15 cellular contexts compared by ENCODE assay signal in the genomic region with DNA sequence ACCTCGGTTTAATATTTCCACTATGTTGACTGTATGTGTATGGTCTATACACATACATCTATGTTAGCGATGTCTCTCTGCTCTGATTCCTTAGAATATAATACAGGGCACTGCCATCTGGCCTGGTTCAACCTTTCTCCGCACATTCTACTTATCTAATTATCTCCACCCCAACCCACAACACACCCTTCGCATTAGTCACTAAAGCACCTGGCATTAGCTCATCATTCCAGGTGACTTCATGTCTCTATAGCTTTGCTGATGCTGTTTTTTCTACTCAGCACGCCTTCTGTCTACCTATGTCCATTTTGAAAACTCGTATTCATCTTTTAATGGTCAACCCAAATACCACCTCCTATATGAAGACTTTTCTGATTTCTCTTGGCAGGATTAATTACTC.
DNase-seq lines count a peak whose midpoint lies in the region; ATAC-seq and TF ChIP-seq lines count a peak whose summit lies in the region.
"Had no signal": no experiment of that assay in that cellular context is flagged by ENCODE, and none has a peak within 500 bp of the region (broad histone marks: within the 10 kb centered on the region; RNA-seq: fewer than 3 reads in every experiment).

No MANE protein-coding gene starts in this region.

- H3K27ac ChIP-seq in trophoblast cell (ENCODE audit: low read depth, low read length) (no peak overlapping the region), osteoblast (ENCODE audit: low read depth, low read length) (no peak overlapping the region)

- no peak overlapping the region for H2BK5ac ChIP-seq in trophoblast cell (ENCODE audit: low read depth, low read length, poor library complexity)

- in situ Hi-C loops in G401 (cut with HindIII; ENCODE audit: low sequenced_read_pairs), result no loop called here

- no peaks in the 10 kb centered on the region for H4K20me1 ChIP-seq in osteoblast (ENCODE audit: insufficient read depth, low read length)

- H3K4me2 ChIP-seq in trophoblast cell (ENCODE audit: low read length) (no peak overlapping the region), osteoblast (ENCODE audit: insufficient read depth, low read length) (no peak overlapping the region)

- H3K9me3 ChIP-seq in endocrine pancreas (ENCODE audit: control insufficient read depth, low read length), result no peaks in the 10 kb centered on the region
- H3K9me3 ChIP-seq in trophoblast cell (ENCODE audit: insufficient read depth, low read depth, low read length), result no peaks in the 10 kb centered on the region
- no peaks in the 10 kb centered on the region for H3K9me3 ChIP-seq in osteoblast (ENCODE audit: low read depth, low read length)

- DNase-seq in HT-29 (ENCODE audit: low spot score) (peak; percentile 39), NCI-H69 (lab: John Stamatoyannopoulos, UW) (peak; percentile 84), trophoblast cell (peak; percentile 68 to 84), G401 (ENCODE audit: low spot score) (no peak), osteoblast (ENCODE audit: insufficient read length, low spot score, missing footprints) (no peak)
- DNase-seq: CD4-positive, alpha-beta T cell; GOT3; KG1; MM.1S; NCI-H1105 treated with DMSO at 0.1 percent for 48 hours; NCI-H1930; NCI-H524; SIG-M5 had no signal

- no peak overlapping the region for H4K91ac ChIP-seq in trophoblast cell (ENCODE audit: low read depth, low read length)

- H3K18ac ChIP-seq in trophoblast cell (ENCODE audit: low read length), result no peak overlapping the region

- H3K9ac ChIP-seq in endocrine pancreas (ENCODE audit: control insufficient read depth, insufficient read depth, low read length), result no peak overlapping the region
- no peak overlapping the region for H3K9ac ChIP-seq in trophoblast cell (ENCODE audit: low read length)

- H2AFZ ChIP-seq in trophoblast cell (ENCODE audit: insufficient read depth, low read length, poor library complexity), result no peak overlapping the region
- H2AFZ ChIP-seq in osteoblast (ENCODE audit: low read length), result no peak overlapping the region

- H3K4ac ChIP-seq in trophoblast cell (ENCODE audit: low read depth, low read length), result no peak overlapping the region

- no peak overlapping the region for H2BK12ac ChIP-seq in trophoblast cell (ENCODE audit: low read length)

- no peak overlapping the region for H3K23ac ChIP-seq in trophoblast cell (ENCODE audit: low read length)

- no peak overlapping the region for H4K8ac ChIP-seq in trophoblast cell (ENCODE audit: low read depth, low read length)

- TF ChIP-seq CTCF in osteoblast (IDR thresholded peaks at IDR 0.05; ENCODE audit: extremely low read depth, low read depth, low read length), result no peak

- no peaks in the 10 kb centered on the region for H3K4me1 ChIP-seq in endocrine pancreas (ENCODE audit: control insufficient read depth, insufficient read depth, low read length)
- no peaks in the 10 kb centered on the region for H3K4me1 ChIP-seq in trophoblast cell (ENCODE audit: control insufficient read depth in 1 of 2, insufficient read depth in 2 of 2, low read length in 2 of 2)
- no peaks in the 10 kb centered on the region for H3K4me1 ChIP-seq in osteoblast (ENCODE audit: insufficient read depth, low read length)

- H3K79me1 ChIP-seq in trophoblast cell (ENCODE audit: low read length), result no peaks in the 10 kb centered on the region

- H3K36me3 ChIP-seq in endocrine pancreas (ENCODE audit: control insufficient read depth, insufficient read depth, low read length) (no peaks in the 10 kb centered on the region), trophoblast cell (ENCODE audit: control insufficient read depth in 1 of 2, insufficient read depth in 2 of 2, low read length in 2 of 2) (no peaks in the 10 kb centered on the region), osteoblast (ENCODE audit: insufficient read depth, low read length) (no peaks in the 10 kb centered on the region)

- WGBS in trophoblast cell (ENCODE audit: extremely low coverage, insufficient coverage, insufficient read length), result 100% methylated on average over 2 of the region's 6 CpGs

- H3K79me2 ChIP-seq in trophoblast cell (ENCODE audit: control insufficient read depth, insufficient read depth, low read length, poor library complexity) (no peaks in the 10 kb centered on the region), osteoblast (ENCODE audit: insufficient read depth, low read length) (no peaks in the 10 kb centered on the region)

- no peak overlapping the region for H2AK5ac ChIP-seq in trophoblast cell (ENCODE audit: low read length)

- H3K4me3 ChIP-seq in endocrine pancreas (ENCODE audit: control insufficient read depth, insufficient read depth, low read length), result peak overlapping the region; percentile 7
- H3K4me3 ChIP-seq in trophoblast cell (ENCODE audit: low read depth, low read length), result no peak overlapping the region
- H3K4me3 ChIP-seq in osteoblast (ENCODE audit: insufficient read depth, low read length), result no peak overlapping the region

- no peak overlapping the region for H3K14ac ChIP-seq in trophoblast cell (ENCODE audit: low read length)

- H4K12ac ChIP-seq in trophoblast cell (ENCODE audit: low read depth, low read length), result no peak overlapping the region

- ATAC-seq in HG02840 (IDR thresholded peaks at IDR 0.05; ENCODE audit: low FRiP score, unreplicated experiment), result no peak

- H3K27me3 ChIP-seq in endocrine pancreas (ENCODE audit: control insufficient read depth, insufficient read depth, low read length) (no peaks in the 10 kb centered on the region), trophoblast cell (ENCODE audit: insufficient read depth, low read length) (no peaks in the 10 kb centered on the region), osteoblast (ENCODE audit: insufficient read depth, low read length) (no peaks in the 10 kb centered on the region)

- no peak overlapping the region for H2BK120ac ChIP-seq in trophoblast cell (ENCODE audit: insufficient read depth, low read length, poor library complexity)

Comparison
In these comparisons a context has a peak if more than half of its experiments do, and no peak if none do; other contexts are left out.
1. DNase-seq: peak in HT-29 (single experiment), NCI-H69 (single experiment) and trophoblast cell (2 of 2); none in G401 (single experiment) and osteoblast (single experiment).